8 cellular contexts compared by ENCODE assay signal in genomic region chr1:102970496-102971078, GRCh38.
DNase-seq lines count a peak whose midpoint lies in the region; ATAC-seq and TF ChIP-seq lines count a peak whose summit lies in the region.

No MANE protein-coding gene starts in this region.

- peak; percentile 59 for DNase-seq in CD1c-positive myeloid dendritic cell (ENCODE audit: extremely low spot score)
- peak; percentile 0 for DNase-seq in GM19238 (ENCODE audit: insufficient read length, low spot score)
- DNase-seq in KBM-7: peak; percentile 49
- DNase-seq in PC-3: peak; percentile 80
- DNase-seq in erythroblast (lab: John Stamatoyannopoulos, UW): peak; percentile 58 to 69
- DNase-seq in putamen (ENCODE audit: low spot score): peak; percentile 6
- no peak for DNase-seq in vagina (ENCODE audit: extremely low spot score in 2 of 2)

- H3K9ac ChIP-seq in PC-3 (ENCODE audit: low read length): no peak overlapping the region

- no peak overlapping the region for H2AFZ ChIP-seq in PC-3 (ENCODE audit: low read length)

- H3K9me2 ChIP-seq in PC-3 (replicated peaks; ENCODE audit: low read length): no peaks in the 10 kb centered on the region

- H3K4me3 ChIP-seq in PC-3 (ENCODE audit: low read length) (no peak overlapping the region), vagina (no peak overlapping the region)

- no peaks in the 10 kb centered on the region for H3F3A ChIP-seq in PC-3 (ENCODE audit: low read length, unreplicated experiment)

- no peak for ATAC-seq in PC-3
- no peak for ATAC-seq in GM21717 (IDR thresholded peaks at IDR 0.05; ENCODE audit: unreplicated experiment)

- H3K27ac ChIP-seq in PC-3 (ENCODE audit: low read length) (no peak overlapping the region), vagina (no peak overlapping the region)

- H3K4me1 ChIP-seq in PC-3 (ENCODE audit: insufficient read depth, low read length): no peaks in the 10 kb centered on the region
- H3K4me1 ChIP-seq in vagina: no peaks in the 10 kb centered on the region

- H3K9me3 ChIP-seq in PC-3 (ENCODE audit: low read length): no peaks in the 10 kb centered on the region
- H3K9me3 ChIP-seq in vagina: no peaks in the 10 kb centered on the region

- POLR2A ChIA-PET in PC-3 (lab: Charles Lee; ENCODE audit: unreplicated experiment): no interaction called here

- no TSS peak for BruUV-seq in PC-3 (replicated peaks; lab: Mats Ljungman, UMichigan)

- TF ChIP-seq CTCF in PC-3 (conservative IDR thresholded peaks at IDR 0.05; ENCODE audit: low read depth, low read length): peak; percentile 82
- TF ChIP-seq CTCF in vagina (IDR thresholded peaks at IDR 0.05): no peak

- H3K79me2 ChIP-seq in PC-3 (ENCODE audit: low read length): no peaks in the 10 kb centered on the region

- intact Hi-C loops in PC-3 (cut with micrococcal nuclease) (no loop called here), vagina (cut with DNase I) (no loop called here)

- H3K36me3 ChIP-seq in PC-3 (ENCODE audit: low read depth, low read length): no peaks in the 10 kb centered on the region
- no peaks in the 10 kb centered on the region for H3K36me3 ChIP-seq in vagina

- H3K27me3 ChIP-seq in PC-3 (ENCODE audit: low read length) (peaks cover 28% of the 10 kb centered on the region), vagina (no peaks in the 10 kb centered on the region)

- no peak for TF ChIP-seq POLR2A in erythroblast (IDR thresholded peaks at IDR 0.05; ENCODE audit: low read length)
- TF ChIP-seq POLR2A in vagina (IDR thresholded peaks at IDR 0.05): no peak

- no peaks in the 10 kb centered on the region for H4K20me1 ChIP-seq in PC-3 (ENCODE audit: low read length)

- in situ Hi-C loops in KBM-7 (cut with MboI; ENCODE audit: low pct_unique_long_range_greater_than_20kb, low sequenced_read_pairs): no loop called here

- CTCF ChIA-PET in PC-3 (lab: Charles Lee): no interaction called here

- H3K4me2 ChIP-seq in PC-3 (ENCODE audit: low read length): no peak overlapping the region

Comparison
In these comparisons a context has a peak if more than half of its experiments do, and no peak if none do; other contexts are left out.
1. DNase-seq: peak in CD1c-positive myeloid dendritic cell (single experiment), GM19238 (single experiment), KBM-7 (single experiment), PC-3 (single experiment), erythroblast (2 of 2) and putamen (single experiment); none in vagina (0 of 2).